ENCODE assay signal across 12 cellular contexts in genomic region chrX:19702856-19703255, GRCh38.
A peak's percentile ranks its signal among the peaks of the same experiment; 100 is the strongest.
DNase-seq lines count a peak whose midpoint lies in the region; ATAC-seq and TF ChIP-seq lines count a peak whose summit lies in the region.
"Had no signal": no experiment of that assay in that cellular context is flagged by ENCODE, and none has a peak within 500 bp of the region (broad histone marks: within the 10 kb centered on the region; RNA-seq: fewer than 3 reads in every experiment).

No MANE protein-coding gene starts in this region.

- peak overlapping the region; percentile 41 for H3K27ac Mint-ChIP-seq in activated naive CD8-positive, alpha-beta T cell
- H3K27ac Mint-ChIP-seq in activated naive CD8-positive, alpha-beta T cell treated with anti-CD3 and anti-CD28 coated beads for 36 hours = no peak overlapping the region
- H3K27ac Mint-ChIP-seq in T-cell (peak overlapping the region; percentile 46 to 52), nephron progenitor cell (no peak overlapping the region)
- peak overlapping the region in 5 of 9 donors; percentile 8 to 76 (median 64) for H3K27ac Mint-ChIP-seq in naive thymus-derived CD4-positive, alpha-beta T cell

- no peaks in the 10 kb centered on the region for H3K9me3 ChIP-seq in naive thymus-derived CD4-positive, alpha-beta T cell (ENCODE audit: control insufficient read depth in 2 of 3, low read length in 3 of 3)
- H3K9me3 ChIP-seq in adrenal gland (replicated peaks in 1 of 3) = no peaks in the 10 kb centered on the region
- H3K9me3 ChIP-seq: HAP-1 had no signal

- H3K9me3 Mint-ChIP-seq in activated naive CD8-positive, alpha-beta T cell (ENCODE audit: low read depth) = no peaks in the 10 kb centered on the region
- no peaks in the 10 kb centered on the region for H3K9me3 Mint-ChIP-seq in activated naive CD8-positive, alpha-beta T cell treated with anti-CD3 and anti-CD28 coated beads for 36 hours
- H3K9me3 Mint-ChIP-seq in T-cell = no peaks in the 10 kb centered on the region
- no peaks in the 10 kb centered on the region for H3K9me3 Mint-ChIP-seq in naive thymus-derived CD4-positive, alpha-beta T cell
- peaks cover 29% of the 10 kb centered on the region for H3K9me3 Mint-ChIP-seq in nephron progenitor cell

- POLR2A ChIA-PET in T-cell (lab: Charles Lee) = no interaction called here
- POLR2A ChIA-PET in naive thymus-derived CD4-positive, alpha-beta T cell (lab: Charles Lee) = interaction anchor here (0.7 kb wide), 2 partner anchors 14 to 29 kb away, joined by 3 read pairs; no protein-coding TSS in a partner anchor

- no peak for ATAC-seq in T-cell (replicated peaks in 1 of 4)
- no peak for ATAC-seq in naive thymus-derived CD4-positive, alpha-beta T cell

- intact Hi-C loops in naive thymus-derived CD4-positive, alpha-beta T cell (cut with micrococcal nuclease) = no loop called here
- intact Hi-C loops in posterior cingulate gyrus (cut with DNase I) (no loop called here), adrenal gland (cut with DNase I) (no loop called here)

- 45 to 84% (median 72%) methylated on average over 3 of the region's 3 CpGs for WGBS in adrenal gland, 4 donors

- H3K4me3 Mint-ChIP-seq in activated naive CD8-positive, alpha-beta T cell = no peak overlapping the region
- no peak overlapping the region for H3K4me3 Mint-ChIP-seq in activated naive CD8-positive, alpha-beta T cell treated with anti-CD3 and anti-CD28 coated beads for 36 hours
- H3K4me3 Mint-ChIP-seq in T-cell (no peak overlapping the region), nephron progenitor cell (no peak overlapping the region)
- no peak overlapping the region for H3K4me3 Mint-ChIP-seq in naive thymus-derived CD4-positive, alpha-beta T cell

- H3K27ac ChIP-seq in naive thymus-derived CD4-positive, alpha-beta T cell (ENCODE audit: low read depth, low read length) = no peak overlapping the region
- H3K27ac ChIP-seq in adrenal gland = no peak overlapping the region

- H3K4me1 ChIP-seq in naive thymus-derived CD4-positive, alpha-beta T cell (ENCODE audit: control insufficient read depth in 2 of 2, insufficient read depth in 2 of 2, low read length in 2 of 2) = peaks cover 0 to 14% of the 10 kb centered on the region in 2 donors
- H3K4me1 ChIP-seq in adrenal gland (replicated peaks in 1 of 2) = no peaks in the 10 kb centered on the region

- H3K4me1 Mint-ChIP-seq in activated naive CD8-positive, alpha-beta T cell (ENCODE audit: low read depth) = peaks cover 49% of the 10 kb centered on the region
- peaks cover 53% of the 10 kb centered on the region for H3K4me1 Mint-ChIP-seq in activated naive CD8-positive, alpha-beta T cell treated with anti-CD3 and anti-CD28 coated beads for 36 hours
- H3K4me1 Mint-ChIP-seq in T-cell (peaks cover 33 to 76% (median 66%) of the 10 kb centered on the region in 3 donors), nephron progenitor cell (peaks cover 12% of the 10 kb centered on the region)
- H3K4me1 Mint-ChIP-seq in naive thymus-derived CD4-positive, alpha-beta T cell = peaks cover 8 to 73% (median 46%) of the 10 kb centered on the region in 7 donors

- H3K27me3 Mint-ChIP-seq in activated naive CD8-positive, alpha-beta T cell = no peaks in the 10 kb centered on the region
- H3K27me3 Mint-ChIP-seq in activated naive CD8-positive, alpha-beta T cell treated with anti-CD3 and anti-CD28 coated beads for 36 hours = no peaks in the 10 kb centered on the region
- H3K27me3 Mint-ChIP-seq in T-cell (peaks cover 0 to 5% of the 10 kb centered on the region in 2 donors), nephron progenitor cell (ENCODE audit: low read depth, poor library complexity) (no peaks in the 10 kb centered on the region)
- no peaks in the 10 kb centered on the region for H3K27me3 Mint-ChIP-seq in naive thymus-derived CD4-positive, alpha-beta T cell

- TF ChIP-seq POLR2A in adrenal gland (IDR thresholded peaks at IDR 0.05) = no peak

- H3K36me3 Mint-ChIP-seq in activated naive CD8-positive, alpha-beta T cell = no peaks in the 10 kb centered on the region
- H3K36me3 Mint-ChIP-seq in activated naive CD8-positive, alpha-beta T cell treated with anti-CD3 and anti-CD28 coated beads for 36 hours = peaks cover 19% of the 10 kb centered on the region
- H3K36me3 Mint-ChIP-seq in T-cell = peaks cover 26% of the 10 kb centered on the region
- H3K36me3 Mint-ChIP-seq in naive thymus-derived CD4-positive, alpha-beta T cell = peaks cover 0 to 17% (median 4%) of the 10 kb centered on the region in 5 donors
- H3K36me3 Mint-ChIP-seq in nephron progenitor cell (ENCODE audit: low read depth) = no peaks in the 10 kb centered on the region

- peaks cover 0 to 18% (median 0%) of the 10 kb centered on the region in 3 experiments for H3K36me3 ChIP-seq in naive thymus-derived CD4-positive, alpha-beta T cell (ENCODE audit: control insufficient read depth in 2 of 3, insufficient read depth in 3 of 3, low read length in 3 of 3)
- H3K36me3 ChIP-seq in adrenal gland (replicated peaks in 1 of 2) = no peaks in the 10 kb centered on the region
- H3K36me3 ChIP-seq: HAP-1 had no signal

- CTCF ChIA-PET in T-cell (lab: Charles Lee) = interaction anchor here in 1 of 2 donors (0.8 kb wide), 1 partner anchor 98 kb away, joined by 3 read pairs; no protein-coding TSS in a partner anchor
- CTCF ChIA-PET in naive thymus-derived CD4-positive, alpha-beta T cell (lab: Charles Lee) = no interaction called here

- no peak for DNase-seq in activated naive CD8-positive, alpha-beta T cell treated with anti-CD3 and anti-CD28 coated beads for 36 hours
- DNase-seq in T-cell (no peak), nephron progenitor cell (no peak), posterior cingulate gyrus (no peak), adrenal gland (no peak)
- no peak for DNase-seq in naive thymus-derived CD4-positive, alpha-beta T cell
- DNase-seq: ACHN, DMS153, Karpas-422, NCI-H1930 had no signal

- no peak overlapping the region for H3K4me3 ChIP-seq in naive thymus-derived CD4-positive, alpha-beta T cell (ENCODE audit: low read length)
- H3K4me3 ChIP-seq in adrenal gland = no peak overlapping the region
- H3K4me3 ChIP-seq: HAP-1 had no signal

- H3K27me3 ChIP-seq in naive thymus-derived CD4-positive, alpha-beta T cell (ENCODE audit: control insufficient read depth in 2 of 2, insufficient read depth in 2 of 2, low read length in 2 of 2) = no peaks in the 10 kb centered on the region
- H3K27me3 ChIP-seq in adrenal gland = no peaks in the 10 kb centered on the region

- TF ChIP-seq CTCF in nephron progenitor cell (IDR thresholded peaks at IDR 0.05) = no peak
- TF ChIP-seq CTCF in adrenal gland (IDR thresholded peaks at IDR 0.05) = no peak

Comparison
In these comparisons a context has a peak if more than half of its experiments do, and no peak if none do; other contexts are left out.
1. H3K27ac Mint-ChIP-seq: peak in activated naive CD8-positive, alpha-beta T cell (single experiment), T-cell (2 of 2) and naive thymus-derived CD4-positive, alpha-beta T cell (5 of 9); none in activated naive CD8-positive, alpha-beta T cell treated with anti-CD3 and anti-CD28 coated beads for 36 hours (single experiment) and nephron progenitor cell (single experiment).